ENCODE assay signal across 1 cellular context in the genomic region with DNA sequence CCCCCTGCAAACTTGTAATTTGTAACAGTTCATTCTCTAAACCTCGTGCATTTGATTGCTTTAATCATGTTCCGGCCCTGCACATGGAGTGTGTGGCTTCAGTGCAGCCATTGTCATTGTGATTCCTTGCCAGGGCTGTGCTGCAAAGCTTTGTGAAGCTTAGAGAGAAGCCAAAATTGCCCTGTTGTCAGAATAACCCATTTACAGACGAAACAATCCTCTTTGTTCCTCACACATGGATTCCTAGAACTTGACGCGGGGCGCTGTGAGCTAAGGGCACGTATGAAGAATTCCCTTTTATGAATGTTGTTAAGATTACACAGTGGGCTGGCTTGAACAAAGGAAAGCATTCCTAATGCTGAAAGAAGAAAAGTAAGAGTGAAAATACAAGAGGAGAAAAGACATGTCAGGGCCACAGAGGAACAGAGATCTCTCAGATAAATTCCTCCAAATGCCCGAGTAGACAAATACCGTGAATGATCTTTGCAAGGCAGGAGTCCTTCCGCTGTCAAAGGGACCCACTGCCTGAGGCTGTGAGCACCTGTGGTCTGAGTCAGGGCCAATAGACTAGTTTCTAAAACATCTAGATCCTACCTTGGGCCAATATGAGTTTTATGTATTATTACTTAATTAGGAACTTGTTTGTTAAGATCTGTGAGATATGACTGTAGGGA.
TF ChIP-seq lines count a peak whose summit lies in the region.

No MANE protein-coding gene starts in this region.

TF ChIP-seq in HepG2, 621 proteins besides CTCF, POLR2A, EP300 and RAD21:
- TF ChIP-seq, protein P1, sequence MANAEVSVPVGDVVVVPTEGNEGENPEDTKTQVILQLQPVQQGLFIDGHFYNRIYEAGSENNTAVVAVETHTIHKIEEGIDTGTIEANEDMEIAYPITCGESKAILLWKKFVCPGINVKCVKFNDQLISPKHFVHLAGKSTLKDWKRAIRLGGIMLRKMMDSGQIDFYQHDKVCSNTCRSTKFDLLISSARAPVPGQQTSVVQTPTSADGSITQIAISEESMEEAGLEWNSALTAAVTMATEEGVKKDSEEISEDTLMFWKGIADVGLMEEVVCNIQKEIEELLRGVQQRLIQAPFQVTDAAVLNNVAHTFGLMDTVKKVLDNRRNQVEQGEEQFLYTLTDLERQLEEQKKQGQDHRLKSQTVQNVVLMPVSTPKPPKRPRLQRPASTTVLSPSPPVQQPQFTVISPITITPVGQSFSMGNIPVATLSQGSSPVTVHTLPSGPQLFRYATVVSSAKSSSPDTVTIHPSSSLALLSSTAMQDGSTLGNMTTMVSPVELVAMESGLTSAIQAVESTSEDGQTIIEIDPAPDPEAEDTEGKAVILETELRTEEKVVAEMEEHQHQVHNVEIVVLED (CRISPR knock-in tag; IDR thresholded peaks at IDR 0.05; ENCODE audit: borderline replicate concordance) = no peak
- TF ChIP-seq ZNF326 (CRISPR knock-in tag; IDR thresholded peaks at IDR 0.05; ENCODE audit: borderline replicate concordance) = no peak
- TF ChIP-seq HDAC2 (CRISPR knock-in tag; IDR thresholded peaks at IDR 0.05) = no peak
- TF ChIP-seq ZSCAN20 (CRISPR knock-in tag; IDR thresholded peaks at IDR 0.05; ENCODE audit: borderline replicate concordance) = no peak
